In genomic region chr1:2065699-2066098, GRCh38 we compare ENCODE assay signal across 3 cellular contexts.
A peak's percentile ranks its signal among the peaks of the same experiment; 100 is the strongest.
TF ChIP-seq lines count a peak whose summit lies in the region.

No MANE protein-coding gene starts in this region.

TF ChIP-seq in HepG2, 621 proteins besides CTCF, POLR2A, EP300 and RAD21:
- TF ChIP-seq MNT (IDR thresholded peaks at IDR 0.05), result peak; percentile 40; the same call in 1 of the 2 replicates
- no peak for TF ChIP-seq MTERF4 (CRISPR knock-in tag; IDR thresholded peaks at IDR 0.05)
TF ChIP-seq in HepG2: peak in this region for 1.

TF ChIP-seq in HEK293, 187 proteins besides CTCF, POLR2A, EP300 and RAD21:
- TF ChIP-seq ZNF211 (tag by site-specific recombination; IDR thresholded peaks at IDR 0.05; ENCODE audit: low read depth), result peak; percentile 66; the same call in 1 of the 2 replicates
- TF ChIP-seq ZNF707 (tag by site-specific recombination; IDR thresholded peaks at IDR 0.05), result no peak
- no peak for TF ChIP-seq ZBTB49 (tag by site-specific recombination; IDR thresholded peaks at IDR 0.05; ENCODE audit: low read depth)
TF ChIP-seq in HEK293: peak in this region for 1.

TF ChIP-seq in K562, 482 proteins besides CTCF, POLR2A, EP300 and RAD21:
- TF ChIP-seq ZNF324 (CRISPR knock-in tag; IDR thresholded peaks at IDR 0.05), result peak; percentile 76
- no peak for TF ChIP-seq ZBTB17 (CRISPR knock-in tag; IDR thresholded peaks at IDR 0.05)
